ENCODE assay signal across 10 cellular contexts in the genomic region with DNA sequence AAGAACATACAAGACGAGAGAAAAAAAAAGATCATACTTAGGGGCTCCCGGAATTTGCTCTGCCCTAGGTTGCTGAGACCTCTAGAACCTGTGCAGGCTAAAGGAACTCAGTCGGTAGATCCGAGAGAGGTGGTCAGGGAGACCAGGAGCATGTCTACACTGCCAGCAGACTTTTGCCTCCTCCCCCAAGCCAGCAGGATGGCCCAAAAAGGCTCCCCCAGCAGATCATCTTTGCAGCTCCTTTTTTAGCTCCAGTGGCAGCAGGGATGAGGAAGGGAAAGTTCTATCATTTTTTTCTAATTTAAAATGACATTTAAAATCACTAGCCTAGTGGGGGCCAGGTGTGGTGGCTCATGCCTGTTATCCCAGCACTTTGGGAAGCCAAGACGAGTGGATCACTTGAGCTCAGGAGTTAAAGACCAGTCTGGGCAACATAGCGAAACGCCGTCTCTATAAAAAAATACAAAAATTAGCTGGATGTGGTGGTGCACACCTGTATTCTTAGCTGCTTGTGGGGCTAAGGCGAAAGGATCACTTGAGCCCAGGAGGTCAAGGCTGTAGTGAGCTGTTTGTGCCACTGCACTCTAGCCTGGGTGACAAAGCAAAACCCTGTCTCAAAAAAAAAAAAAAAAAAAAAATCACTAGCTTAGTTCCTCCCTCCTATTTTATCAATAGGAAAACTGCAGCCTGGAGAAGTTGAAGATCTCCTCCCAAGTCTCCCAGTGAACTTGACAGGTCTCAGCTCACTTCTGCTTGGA.
A peak's percentile ranks its signal among the peaks of the same experiment; 100 is the strongest.
DNase-seq lines count a peak whose midpoint lies in the region; ATAC-seq and TF ChIP-seq lines count a peak whose summit lies in the region.
"Had no signal": no experiment of that assay in that cellular context is flagged by ENCODE, and none has a peak within 500 bp of the region (broad histone marks: within the 10 kb centered on the region; RNA-seq: fewer than 3 reads in every experiment).

No MANE protein-coding gene starts in this region.

- H3K36me3 ChIP-seq in CD8-positive, alpha-beta memory T cell (ENCODE audit: insufficient read depth, low read length), result no peaks in the 10 kb centered on the region
- H3K36me3 ChIP-seq in Panc1 (ENCODE audit: control insufficient read depth, insufficient read depth, low read length), result no peaks in the 10 kb centered on the region
- H3K36me3 ChIP-seq in endocrine pancreas (ENCODE audit: control insufficient read depth, insufficient read depth, low read length), result no peaks in the 10 kb centered on the region
- H3K36me3 ChIP-seq in H7 (replicated peaks; ENCODE audit: control insufficient read depth, insufficient read depth, low read length), result peaks cover 1% of the 10 kb centered on the region; the same call in 1 of the 2 replicates
- H3K36me3 ChIP-seq: ovary had no signal

- H3K36me3 Mint-ChIP-seq in CD8-positive, alpha-beta memory T cell, result peaks cover 0 to 20% (median 3%) of the 10 kb centered on the region in 3 donors
- peaks cover 4% of the 10 kb centered on the region for H3K36me3 Mint-ChIP-seq in progenitor cell of endocrine pancreas (ENCODE audit: insufficient read depth)

- CTCF ChIA-PET in CD8-positive, alpha-beta memory T cell (lab: Charles Lee), result interaction anchor here (0.9 to 1.2 kb wide), 2 partner anchors 8 to 315 kb away, joined by 3 read pairs; no protein-coding TSS in a partner anchor
- CTCF ChIA-PET in Panc1 (lab: Charles Lee), result no interaction called here

- H3K27ac ChIP-seq in CD8-positive, alpha-beta memory T cell (ENCODE audit: low read depth, low read length), result no peak overlapping the region
- H3K27ac ChIP-seq in Panc1 (ENCODE audit: low read length), result peak overlapping the region; percentile 29; the same call in 1 of the 2 replicates

- H3K4me1 ChIP-seq in CD8-positive, alpha-beta memory T cell (ENCODE audit: insufficient read depth, low read length), result peaks cover 38% of the 10 kb centered on the region
- H3K4me1 ChIP-seq in Panc1 (ENCODE audit: control insufficient read depth, insufficient read depth, low read length) (peaks cover 44% of the 10 kb centered on the region), endocrine pancreas (ENCODE audit: control insufficient read depth, insufficient read depth, low read length) (peaks cover 11% of the 10 kb centered on the region)

- peak overlapping the region; percentile 60 for H3K9ac ChIP-seq in endocrine pancreas (ENCODE audit: control insufficient read depth, insufficient read depth, low read length)

- no peaks in the 10 kb centered on the region for H3K27me3 Mint-ChIP-seq in CD8-positive, alpha-beta memory T cell
- H3K27me3 Mint-ChIP-seq in progenitor cell of endocrine pancreas, result no peaks in the 10 kb centered on the region

- ATAC-seq in Panc1 (no peak), HG03175 (IDR thresholded peaks at IDR 0.05; ENCODE audit: unreplicated experiment) (no peak)

- no peak overlapping the region for H3K4me3 ChIP-seq in CD8-positive, alpha-beta memory T cell (ENCODE audit: low read length)
- H3K4me3 ChIP-seq in Panc1 (ENCODE audit: low read depth in 2 of 2, low read length in 2 of 2), result no peak overlapping the region
- peak overlapping the region; percentile 11 for H3K4me3 ChIP-seq in endocrine pancreas (ENCODE audit: control insufficient read depth, insufficient read depth, low read length)
- no peak overlapping the region for H3K4me3 ChIP-seq in H7 (ENCODE audit: insufficient read depth, low read depth, low read length)

- POLR2A ChIA-PET in CD8-positive, alpha-beta memory T cell (lab: Charles Lee), result interaction anchor here (0.6 kb wide), 1 partner anchor 15 kb away, joined by 3 read pairs; no protein-coding TSS in a partner anchor
- POLR2A ChIA-PET in Panc1 (lab: Charles Lee), result interaction anchor here (0.6 to 1.2 kb wide), 3 partner anchors 8 to 70 kb away, joined by 4 read pairs; no protein-coding TSS in a partner anchor

- peaks cover 45 to 66% (median 52%) of the 10 kb centered on the region in 3 donors for H3K4me1 Mint-ChIP-seq in CD8-positive, alpha-beta memory T cell
- peaks cover 55% of the 10 kb centered on the region for H3K4me1 Mint-ChIP-seq in progenitor cell of endocrine pancreas (ENCODE audit: low read depth)

- no peak for TF ChIP-seq CTCF in Panc1 (IDR thresholded peaks at IDR 0.05)
- TF ChIP-seq CTCF in progenitor cell of endocrine pancreas (IDR thresholded peaks at IDR 0.05; ENCODE audit: unreplicated experiment), result no peak

- no peaks in the 10 kb centered on the region for H3K9me3 Mint-ChIP-seq in CD8-positive, alpha-beta memory T cell
- H3K9me3 Mint-ChIP-seq in progenitor cell of endocrine pancreas (ENCODE audit: low read depth), result no peaks in the 10 kb centered on the region

- no peaks in the 10 kb centered on the region for H3K27me3 ChIP-seq in CD8-positive, alpha-beta memory T cell (ENCODE audit: insufficient read depth, low read length, poor library complexity, severe bottlenecking)
- H3K27me3 ChIP-seq in Panc1 (ENCODE audit: control insufficient read depth, insufficient read depth, low read length) (no peaks in the 10 kb centered on the region), endocrine pancreas (ENCODE audit: control insufficient read depth, insufficient read depth, low read length) (no peaks in the 10 kb centered on the region), H7 (ENCODE audit: control insufficient read depth, insufficient read depth, low read length) (no peaks in the 10 kb centered on the region)
- H3K27me3 ChIP-seq: ovary had no signal

- peak overlapping the region; percentile 63 to 95 (median 81) for H3K27ac Mint-ChIP-seq in CD8-positive, alpha-beta memory T cell
- peak overlapping the region; percentile 46 for H3K27ac Mint-ChIP-seq in progenitor cell of endocrine pancreas

- in situ Hi-C loops in Panc1 (cut with HindIII; ENCODE audit: low pct_unique_long_range_greater_than_20kb, low sequenced_read_pairs), result no loop called here

- intact Hi-C loops in Panc1 (cut with micrococcal nuclease; ENCODE audit: unreplicated experiment), result no loop called here

- H3K9me3 ChIP-seq in CD8-positive, alpha-beta memory T cell (ENCODE audit: low read length), result no peaks in the 10 kb centered on the region
- H3K9me3 ChIP-seq in Panc1 (ENCODE audit: control insufficient read depth, insufficient read depth, low read depth, low read length) (no peaks in the 10 kb centered on the region), endocrine pancreas (ENCODE audit: control insufficient read depth, low read length) (no peaks in the 10 kb centered on the region)
- H3K9me3 ChIP-seq: ovary had no signal

- DNase-seq in CD8-positive, alpha-beta memory T cell, result no peak
- DNase-seq in Panc1 (ENCODE audit: low read depth, low spot score), result no peak
- DNase-seq in progenitor cell of endocrine pancreas (ENCODE audit: low spot score, unreplicated experiment), result no peak
- no peak for DNase-seq in H7
- DNase-seq in hypothalamus (lab: John Stamatoyannopoulos, UW), result no peak
- DNase-seq in globus pallidus (ENCODE audit: low spot score), result no peak
- DNase-seq: NCI-H1694 had no signal

- H3K4me3 Mint-ChIP-seq in CD8-positive, alpha-beta memory T cell, result peak overlapping the region in 6 of 7 donors; percentile 26 to 68 (median 44)
- no peak overlapping the region for H3K4me3 Mint-ChIP-seq in progenitor cell of endocrine pancreas (ENCODE audit: low read depth)

- no TSS peak for BruUV-seq in Panc1 (replicated peaks; lab: Mats Ljungman, UMichigan)
